Comparison of ENCODE assay signal across 11 cellular contexts in genomic region chr20:41091926-41092325, GRCh38.
"Had no signal": no experiment of that assay in that cellular context is flagged by ENCODE, and none has a peak within 500 bp of the region (broad histone marks: within the 10 kb centered on the region; RNA-seq: fewer than 3 reads in every experiment).

No MANE protein-coding gene starts in this region.

- H3K27me3 ChIP-seq: body of pancreas, neutrophil, tibial nerve had no signal

- H3K9me3 Mint-ChIP-seq: naive thymus-derived CD4-positive, alpha-beta T cell had no signal

- H3K27ac ChIP-seq: body of pancreas, epithelial cell of prostate, neutrophil, tibial nerve had no signal

- H3K4me1 ChIP-seq: body of pancreas had no signal

- DNase-seq: activated effector memory CD4-positive, alpha-beta T cell treated with anti-CD3 and anti-CD28 coated beads, Interleukin-2, amount 50 U/mL, for 16 hours; body of pancreas; effector memory CD4-positive, alpha-beta T cell; hippocampal formation; kidney glomerular epithelial cell; naive thymus-derived CD4-positive, alpha-beta T cell; T-helper 9 cell had no signal

- H3K4me3 Mint-ChIP-seq: naive thymus-derived CD4-positive, alpha-beta T cell had no signal

- H3K9me3 ChIP-seq: body of pancreas, neutrophil, tibial nerve had no signal

- ATAC-seq: body of pancreas; naive thymus-derived CD4-positive, alpha-beta T cell had no signal

- H3K4me3 ChIP-seq: body of pancreas, skin epidermis, tibial nerve had no signal

- H3K27me3 Mint-ChIP-seq: naive thymus-derived CD4-positive, alpha-beta T cell had no signal
